ENCODE assay signal across 21 cellular contexts in the genomic region with DNA sequence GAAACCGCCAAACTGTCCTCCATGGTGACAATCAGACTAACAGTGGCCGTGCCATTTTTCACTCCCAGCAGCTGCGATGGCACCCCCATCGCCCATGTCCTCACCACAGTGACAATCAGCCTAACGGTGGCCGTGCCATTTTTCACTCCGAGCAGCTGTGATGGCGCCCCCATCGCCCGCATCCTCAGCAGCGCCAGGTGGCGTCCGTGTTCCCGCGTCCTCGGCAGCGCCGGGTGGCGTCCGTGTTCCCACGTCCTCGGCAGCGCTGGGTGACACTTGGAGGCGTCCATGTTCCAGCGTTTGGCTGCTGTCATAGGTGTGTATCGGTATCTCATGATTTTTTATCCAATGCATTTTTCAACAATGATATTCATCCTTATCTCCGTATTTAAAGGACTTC.
DNase-seq lines count a peak whose midpoint lies in the region; ATAC-seq, FAIRE-seq and TF ChIP-seq lines count a peak whose summit lies in the region.
"Had no signal": no experiment of that assay in that cellular context is flagged by ENCODE, and none has a peak within 500 bp of the region (broad histone marks: within the 10 kb centered on the region; RNA-seq: fewer than 3 reads in every experiment).

No MANE protein-coding gene starts in this region.

- H3K4me2 ChIP-seq in H1 (ENCODE audit: insufficient read depth in 1 of 2, low read depth in 2 of 2, low read length in 2 of 2) = no peak overlapping the region
- H3K4me2 ChIP-seq: A549 had no signal

- H2BK12ac ChIP-seq in H1 (ENCODE audit: low read depth, low read length) = 0 out of 2 replicates have a peak overlapping the region, but pooled peaks have one; percentile 50

- H3K4me1 ChIP-seq in H1 (replicated peaks in 1 of 4; ENCODE audit: control insufficient read depth in 3 of 4, insufficient read depth in 4 of 4, low read length in 3 of 4) (peaks cover 0 to 20% (median 8%) of the 10 kb centered on the region in 4 experiments; a peak in 4 of 7 replicates), vagina (no peaks in the 10 kb centered on the region)
- H3K4me1 ChIP-seq: A549, Caco-2, HAP-1 had no signal

- POLR2A ChIA-PET in activated CD8-positive, alpha-beta T cell treated with anti-CD3 and anti-CD28 coated beads, Interleukin-2, amount 10 ng/mL, durations not matched to agents 7 days and 5 days (lab: Charles Lee) = no interaction called here
- POLR2A ChIA-PET in activated CD8-positive, alpha-beta T cell treated with anti-CD3 and anti-CD28 coated beads for 36 hours (lab: Charles Lee) = no interaction called here
- POLR2A ChIA-PET in H1 (lab: Charles Lee; ENCODE audit: partially characterized antibody) = no interaction called here
- POLR2A ChIA-PET in activated CD4-positive, alpha-beta T cell treated with anti-CD3 and anti-CD28 coated beads for 36 hours (lab: Charles Lee) = no interaction called here

- no peak for TF ChIP-seq EP300 in H1 (IDR thresholded peaks at IDR 0.05; ENCODE audit: borderline replicate concordance in 1 of 2, low read depth in 2 of 2, low read length in 2 of 2)

- H3K27ac ChIP-seq in H1 (ENCODE audit: low read depth, low read length) (no peak overlapping the region), vagina (no peak overlapping the region)
- H3K27ac ChIP-seq: 22Rv1, A549, C4-2B had no signal

- H4K8ac ChIP-seq in H1 (ENCODE audit: extremely low read depth, insufficient read depth, low read length) = no peak overlapping the region

- H4K20me1 ChIP-seq in H1 (replicated peaks in 1 of 2; ENCODE audit: control insufficient read depth in 1 of 2, insufficient read depth in 2 of 2, low read length in 2 of 2) = no peaks in the 10 kb centered on the region

- TF ChIP-seq RAD21 in H1 (IDR thresholded peaks at IDR 0.05 in 1 of 2, conservative IDR thresholded peaks at IDR 0.05 in 1 of 2; ENCODE audit: low read depth in 2 of 2, low read length in 2 of 2) = no peak

- H4K91ac ChIP-seq in H1 (replicated peaks; ENCODE audit: insufficient read length, low read length) = peak overlapping the region; percentile 85

- no peaks in the 10 kb centered on the region for H3K79me1 ChIP-seq in H1 (ENCODE audit: low read depth, low read length)

- no peak overlapping the region for H2BK120ac ChIP-seq in H1 (replicated peaks; ENCODE audit: low read depth, low read length)

- H4K5ac ChIP-seq in H1 (ENCODE audit: insufficient read length, low read depth, low read length) = no peak overlapping the region

- no peaks in the 10 kb centered on the region for H3K4me1 Mint-ChIP-seq in activated CD8-positive, alpha-beta T cell treated with anti-CD3 and anti-CD28 coated beads, Interleukin-2, amount 10 ng/mL, durations not matched to agents 7 days and 5 days (ENCODE audit: low read depth)
- no peaks in the 10 kb centered on the region for H3K4me1 Mint-ChIP-seq in activated CD8-positive, alpha-beta T cell treated with anti-CD3 and anti-CD28 coated beads for 36 hours (ENCODE audit: low read depth)
- no peaks in the 10 kb centered on the region for H3K4me1 Mint-ChIP-seq in osteocyte (ENCODE audit: unreplicated experiment)
- H3K4me1 Mint-ChIP-seq in activated CD4-positive, alpha-beta T cell treated with anti-CD3 and anti-CD28 coated beads for 36 hours = no peaks in the 10 kb centered on the region

- H3K36me3 ChIP-seq in H1 (ENCODE audit: control insufficient read depth in 2 of 4, insufficient read depth in 4 of 4, low read length in 3 of 4) (no peaks in the 10 kb centered on the region), vagina (no peaks in the 10 kb centered on the region)
- H3K36me3 ChIP-seq: HAP-1 had no signal

- no peak overlapping the region for H3K9ac ChIP-seq in H1 (replicated peaks in 1 of 4; ENCODE audit: extremely low read depth in 1 of 4, low read depth in 3 of 4, low read length in 3 of 4)

- H3K27me3 ChIP-seq in H1 (replicated peaks in 1 of 4; ENCODE audit: control insufficient read depth in 3 of 4, extremely low read depth in 1 of 4, insufficient read depth in 3 of 4, low read length in 3 of 4) = no peaks in the 10 kb centered on the region
- H3K27me3 ChIP-seq in vagina = peaks cover 4% of the 10 kb centered on the region

- H3K4me3 ChIP-seq in H1 (ENCODE audit: extremely low read depth in 1 of 4, insufficient read depth in 2 of 4, low read depth in 3 of 4, low read length in 4 of 4) (no peak overlapping the region), vagina (no peak overlapping the region)
- H3K4me3 ChIP-seq: A549, HAP-1 had no signal

- H3K79me2 ChIP-seq in H1 (ENCODE audit: control insufficient read depth in 1 of 2, insufficient read depth in 2 of 2, low read length in 2 of 2) = no peaks in the 10 kb centered on the region

- CTCF ChIA-PET in activated CD8-positive, alpha-beta T cell treated with anti-CD3 and anti-CD28 coated beads, Interleukin-2, amount 10 ng/mL, durations not matched to agents 7 days and 5 days (lab: Charles Lee) = no interaction called here
- CTCF ChIA-PET in activated CD8-positive, alpha-beta T cell treated with anti-CD3 and anti-CD28 coated beads for 36 hours (lab: Charles Lee) = no interaction called here
- CTCF ChIA-PET in H1 (lab: Charles Lee; ENCODE audit: partially characterized antibody) = no interaction called here
- CTCF ChIA-PET in activated CD4-positive, alpha-beta T cell treated with anti-CD3 and anti-CD28 coated beads for 36 hours (lab: Charles Lee) = no interaction called here

- no peak overlapping the region for H2AFZ ChIP-seq in H1 (ENCODE audit: low read length)

- no peaks in the 10 kb centered on the region for H3K36me3 Mint-ChIP-seq in activated CD8-positive, alpha-beta T cell treated with anti-CD3 and anti-CD28 coated beads, Interleukin-2, amount 10 ng/mL, durations not matched to agents 7 days and 5 days (ENCODE audit: low read depth)
- no peaks in the 10 kb centered on the region for H3K36me3 Mint-ChIP-seq in activated CD8-positive, alpha-beta T cell treated with anti-CD3 and anti-CD28 coated beads for 36 hours (ENCODE audit: low read depth)
- no peaks in the 10 kb centered on the region for H3K36me3 Mint-ChIP-seq in osteocyte (ENCODE audit: unreplicated experiment)
- no peaks in the 10 kb centered on the region for H3K36me3 Mint-ChIP-seq in activated CD4-positive, alpha-beta T cell treated with anti-CD3 and anti-CD28 coated beads for 36 hours (ENCODE audit: low read depth)

- TF ChIP-seq POLR2A in H1 (IDR thresholded peaks at IDR 0.05; ENCODE audit: control extremely low read depth in 1 of 2, low read depth in 2 of 2, low read length in 2 of 2) (no peak), vagina (IDR thresholded peaks at IDR 0.05) (no peak)

- H3K9me3 ChIP-seq in H1 (ENCODE audit: insufficient read depth in 2 of 2, low read depth in 1 of 2, low read length in 1 of 2) (peaks cover 16 to 52% of the 10 kb centered on the region in 2 experiments), vagina (no peaks in the 10 kb centered on the region)
- H3K9me3 ChIP-seq: A549, HAP-1 had no signal

- no peak overlapping the region for H2BK20ac ChIP-seq in H1 (ENCODE audit: low read length)

- FAIRE-seq in H1 (lab: Jason Lieb, UNC) (no peak), urothelium cell line (lab: Jason Lieb, UNC) (no peak)
- FAIRE-seq: A549, D721Med, GM12892, GM18507, HepG2 had no signal

- intact Hi-C loops in activated CD8-positive, alpha-beta T cell treated with anti-CD3 and anti-CD28 coated beads for 36 hours (cut with micrococcal nuclease) = no loop called here
- intact Hi-C loops in vagina (cut with DNase I) = no loop called here
- intact Hi-C loops in activated CD4-positive, alpha-beta T cell treated with anti-CD3 and anti-CD28 coated beads for 36 hours (cut with DNase I, micrococcal nuclease) = no loop called here

- H3K27ac Mint-ChIP-seq in activated CD8-positive, alpha-beta T cell treated with anti-CD3 and anti-CD28 coated beads, Interleukin-2, amount 10 ng/mL, durations not matched to agents 7 days and 5 days = no peak overlapping the region
- H3K27ac Mint-ChIP-seq in activated CD8-positive, alpha-beta T cell treated with anti-CD3 and anti-CD28 coated beads for 36 hours = no peak overlapping the region
- H3K27ac Mint-ChIP-seq in osteocyte (ENCODE audit: unreplicated experiment) = no peak overlapping the region
- no peak overlapping the region for H3K27ac Mint-ChIP-seq in activated CD4-positive, alpha-beta T cell treated with anti-CD3 and anti-CD28 coated beads for 36 hours
- H3K27ac Mint-ChIP-seq: CD4-positive, alpha-beta T cell had no signal

- no peak overlapping the region for H3K4me3 Mint-ChIP-seq in activated CD8-positive, alpha-beta T cell treated with anti-CD3 and anti-CD28 coated beads, Interleukin-2, amount 10 ng/mL, durations not matched to agents 7 days and 5 days
- H3K4me3 Mint-ChIP-seq in activated CD8-positive, alpha-beta T cell treated with anti-CD3 and anti-CD28 coated beads for 36 hours = no peak overlapping the region
- no peak overlapping the region for H3K4me3 Mint-ChIP-seq in osteocyte (ENCODE audit: unreplicated experiment)
- no peak overlapping the region for H3K4me3 Mint-ChIP-seq in activated CD4-positive, alpha-beta T cell treated with anti-CD3 and anti-CD28 coated beads for 36 hours
- H3K4me3 Mint-ChIP-seq: CD4-positive, alpha-beta T cell had no signal

- H3K9me3 Mint-ChIP-seq in activated CD8-positive, alpha-beta T cell treated with anti-CD3 and anti-CD28 coated beads, Interleukin-2, amount 10 ng/mL, durations not matched to agents 7 days and 5 days (ENCODE audit: insufficient read depth) = peaks cover 3% of the 10 kb centered on the region
- peaks cover 4% of the 10 kb centered on the region for H3K9me3 Mint-ChIP-seq in activated CD8-positive, alpha-beta T cell treated with anti-CD3 and anti-CD28 coated beads for 36 hours
- H3K9me3 Mint-ChIP-seq in osteocyte (ENCODE audit: unreplicated experiment) = peaks cover 22% of the 10 kb centered on the region
- H3K9me3 Mint-ChIP-seq in activated CD4-positive, alpha-beta T cell treated with anti-CD3 and anti-CD28 coated beads for 36 hours (ENCODE audit: low read depth) = no peaks in the 10 kb centered on the region

- H3K23ac ChIP-seq in H1 (ENCODE audit: insufficient read length) = no peak overlapping the region

- no peak overlapping the region for H3K18ac ChIP-seq in H1 (ENCODE audit: extremely low read depth, low read length)

- H3K14ac ChIP-seq in H1 (ENCODE audit: insufficient read length) = no peak overlapping the region

- H3K4ac ChIP-seq in H1 (replicated peaks; ENCODE audit: insufficient read length, low read depth, low read length) = no peak overlapping the region

- no peak for TF ChIP-seq CTCF in activated CD8-positive, alpha-beta T cell treated with anti-CD3 and anti-CD28 coated beads for 36 hours (IDR thresholded peaks at IDR 0.05)
- TF ChIP-seq CTCF in H1 (IDR thresholded peaks at IDR 0.05; ENCODE audit: control extremely low read depth in 1 of 3, insufficient read depth in 1 of 3, low read depth in 1 of 3, low read length in 3 of 3) = no peak
- TF ChIP-seq CTCF in osteocyte (IDR thresholded peaks at IDR 0.05) = no peak
- TF ChIP-seq CTCF in vagina (IDR thresholded peaks at IDR 0.05) = no peak

- no peak overlapping the region for H2AK5ac ChIP-seq in H1 (ENCODE audit: low read depth, low read length)

- no peak overlapping the region for H3K56ac ChIP-seq in H1 (replicated peaks; ENCODE audit: insufficient read length, low read depth, low read length)

- ATAC-seq in activated CD8-positive, alpha-beta T cell treated with anti-CD3 and anti-CD28 coated beads, Interleukin-2, amount 10 ng/mL, durations not matched to agents 7 days and 5 days = no peak
- ATAC-seq in activated CD8-positive, alpha-beta T cell treated with anti-CD3 and anti-CD28 coated beads for 36 hours = no peak
- ATAC-seq in activated CD4-positive, alpha-beta T cell treated with anti-CD3 and anti-CD28 coated beads for 36 hours = no peak
- ATAC-seq: A549, HepG2 had no signal

- H2BK15ac ChIP-seq in H1 (ENCODE audit: low read length) = no peak overlapping the region

- 88% methylated on average over 26 of the region's 27 CpGs; no CpG with 5 or more reads in 1 of the 2 experiments for WGBS in H1 (ENCODE audit: extremely low coverage in 1 of 2, insufficient coverage in 1 of 2, insufficient read length in 1 of 2, insufficient replicate concordance in 2 of 2, low coverage in 1 of 2, low lambda C conversion rate in 2 of 2, missing lambda C conversion rate in 1 of 2), 2 experiments

- DNase-seq in activated CD8-positive, alpha-beta T cell treated with anti-CD3 and anti-CD28 coated beads, Interleukin-2, amount 10 ng/mL, durations not matched to agents 7 days and 5 days = peak; percentile 6
- no peak for DNase-seq in activated CD8-positive, alpha-beta T cell treated with anti-CD3 and anti-CD28 coated beads for 36 hours
- DNase-seq in H1 (ENCODE audit: low read depth in 1 of 2, low spot score in 2 of 2) (no peak), osteocyte (ENCODE audit: extremely low spot score, unreplicated experiment) (peak; percentile 19), vagina (ENCODE audit: extremely low spot score in 2 of 2) (peak; percentile 8 to 55), urothelium cell line (ENCODE audit: low spot score) (no peak), NOMO-1 treated with dmso at 0.1 percent for 144 hours (lab: John Stamatoyannopoulos, UW; ENCODE audit: unreplicated experiment) (no peak)
- no peak for DNase-seq in activated CD4-positive, alpha-beta T cell treated with anti-CD3 and anti-CD28 coated beads for 36 hours
- DNase-seq: AML-193; Caco-2; CD4-positive, alpha-beta T cell; GDM1; GOT3 had no signal

- H2BK5ac ChIP-seq in H1 (ENCODE audit: low read depth, low read length) = no peak overlapping the region

- H3K23me2 ChIP-seq in H1 (ENCODE audit: low read depth, low read length) = peaks cover 3% of the 10 kb centered on the region; the same call in 1 of the 2 replicates

- peaks cover 6% of the 10 kb centered on the region for H3K27me3 Mint-ChIP-seq in activated CD8-positive, alpha-beta T cell treated with anti-CD3 and anti-CD28 coated beads, Interleukin-2, amount 10 ng/mL, durations not matched to agents 7 days and 5 days (ENCODE audit: low read depth)
- H3K27me3 Mint-ChIP-seq in activated CD8-positive, alpha-beta T cell treated with anti-CD3 and anti-CD28 coated beads for 36 hours = peaks cover 16% of the 10 kb centered on the region
- no peaks in the 10 kb centered on the region for H3K27me3 Mint-ChIP-seq in osteocyte (ENCODE audit: unreplicated experiment)
- peaks cover 10% of the 10 kb centered on the region for H3K27me3 Mint-ChIP-seq in activated CD4-positive, alpha-beta T cell treated with anti-CD3 and anti-CD28 coated beads for 36 hours

Comparison
In these comparisons a context has a peak if more than half of its experiments do, and no peak if none do; other contexts are left out.
1. DNase-seq: peak in activated CD8-positive, alpha-beta T cell treated with anti-CD3 and anti-CD28 coated beads, Interleukin-2, amount 10 ng/mL, durations not matched to agents 7 days and 5 days (single experiment), osteocyte (single experiment) and vagina (2 of 2); none in activated CD8-positive, alpha-beta T cell treated with anti-CD3 and anti-CD28 coated beads for 36 hours (single experiment), H1 (0 of 2), urothelium cell line (single experiment), NOMO-1 treated with dmso at 0.1 percent for 144 hours (single experiment) and activated CD4-positive, alpha-beta T cell treated with anti-CD3 and anti-CD28 coated beads for 36 hours (single experiment).